20 cellular contexts compared by ENCODE assay signal in the genomic region with DNA sequence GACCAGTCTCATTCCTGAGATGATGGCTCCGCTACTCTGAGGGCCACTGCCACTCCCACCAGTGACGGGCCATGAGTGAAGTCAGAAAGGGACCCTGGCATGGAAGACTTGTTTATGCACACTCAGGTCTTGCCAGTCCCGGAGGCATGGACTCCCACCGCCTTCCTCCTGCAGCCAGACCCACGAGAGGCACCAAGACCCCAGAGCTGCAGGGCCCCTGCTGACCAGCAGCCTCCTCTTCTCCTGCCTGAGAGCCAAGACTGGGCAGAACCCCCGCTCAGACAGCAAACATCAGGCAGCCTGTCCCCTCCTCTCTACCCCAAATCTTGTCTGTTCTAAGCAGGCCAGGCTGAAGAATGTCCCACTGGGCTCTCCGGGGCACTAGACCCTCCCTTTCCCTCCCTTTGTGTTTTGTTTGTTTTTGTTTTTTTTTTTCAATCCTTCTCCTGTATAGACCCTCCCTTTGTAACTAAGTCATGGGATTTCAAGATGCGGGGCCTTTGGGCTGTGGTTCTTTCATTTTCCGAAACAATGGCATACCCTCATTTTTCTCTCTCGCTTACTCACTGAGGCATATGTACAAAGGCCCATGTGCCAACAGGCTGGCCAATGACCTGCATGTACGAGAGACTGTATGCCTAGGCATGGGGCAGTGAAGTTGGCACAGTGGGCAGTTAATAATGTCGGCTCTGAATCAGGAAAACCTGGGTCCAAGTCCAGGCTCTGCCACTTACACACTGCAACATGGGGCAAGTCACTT.
"Had no signal": no experiment of that assay in that cellular context is flagged by ENCODE, and none has a peak within 500 bp of the region (broad histone marks: within the 10 kb centered on the region; RNA-seq: fewer than 3 reads in every experiment).

No MANE protein-coding gene starts in this region.

- H3K4me3 ChIP-seq: esophagus muscularis mucosa, lower lobe of right lung, psoas muscle, sigmoid colon, testis, transverse colon had no signal

- H3K27ac ChIP-seq: esophagus muscularis mucosa, foreskin keratinocyte, heart right ventricle, lower lobe of right lung, pancreas, psoas muscle, sigmoid colon, testis, transverse colon had no signal

- DNase-seq: activated B cell treated with CpG ODN at 0.5 μM for 24 hours; activated CD4-positive, alpha-beta T cell treated with anti-CD3 and anti-CD28 coated beads, Interleukin-2, amount 50 U/mL, for 1 hour; activated CD8-positive, alpha-beta T cell treated with anti-CD3 and anti-CD28 coated beads for 36 hours; activated gamma-delta T cell treated with Interleukin-2 at 50 U/mL for 16 hours; activated T-cell treated with anti-CD3 and anti-CD28 coated beads, Interleukin-2, amount 50 U/mL, for 4 hours; cerebellar nuclear complex; foreskin keratinocyte; heart right ventricle; lower lobe of right lung; mesendoderm; psoas muscle; sigmoid colon; small intestine; stimulated activated CD4-positive, alpha-beta T cell treated with anti-CD3 and anti-CD28 coated beads, Interleukin-4, amount 100 ng/mL, for 24 hours; stimulated activated naive CD8-positive, alpha-beta T cell treated with anti-CD3 and anti-CD28 coated beads, Interleukin-15, amount 100 ng/mL, for 72 hours; T-helper 1 cell; testis; transverse colon had no signal

- H3K36me3 ChIP-seq: esophagus muscularis mucosa, heart right ventricle, lower lobe of right lung, pancreas, sigmoid colon, transverse colon had no signal

- H3K27me3 ChIP-seq: pancreas, testis had no signal
